In the genomic region with DNA sequence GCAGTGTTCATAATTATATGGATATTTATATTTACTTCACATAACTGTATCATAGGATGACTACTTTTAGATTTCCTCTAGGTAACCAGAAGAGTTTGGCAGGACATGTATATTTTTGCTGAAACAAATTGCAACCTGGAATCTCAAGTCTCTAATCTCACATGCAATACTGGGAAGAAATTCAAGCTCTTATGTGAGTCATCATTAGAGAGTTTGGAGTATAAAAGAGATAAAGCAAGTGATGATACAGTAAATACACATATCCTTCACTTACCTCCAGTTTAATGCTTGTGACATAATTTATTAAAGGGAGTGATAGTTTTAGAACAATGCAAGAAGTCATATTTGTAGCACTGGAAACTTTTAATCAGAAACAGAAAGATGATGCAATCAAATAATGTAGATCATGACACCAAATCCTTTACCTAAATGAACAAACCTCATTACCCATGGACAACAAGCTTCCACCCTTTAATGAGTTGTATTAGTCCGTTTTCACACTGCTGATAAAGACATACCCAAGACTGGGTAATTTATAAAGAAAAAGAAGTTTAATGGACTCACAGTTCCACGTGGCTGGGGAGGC, we compare ENCODE assay signal across 21 cellular contexts. TPM values are rescaled to one million over a fixed set of nuclear protein-coding genes. Genes with fewer than 3 reads are reported as not detected.
A peak's percentile ranks its signal among the peaks of the same experiment; 100 is the strongest.
DNase-seq lines count a peak whose midpoint lies in the region; ATAC-seq, FAIRE-seq and TF ChIP-seq lines count a peak whose summit lies in the region.
"Had no signal": no experiment of that assay in that cellular context is flagged by ENCODE, and none has a peak within 500 bp of the region (broad histone marks: within the 10 kb centered on the region; RNA-seq: fewer than 3 reads in every experiment).

No MANE protein-coding gene starts in this region.

- TF ChIP-seq CTCF in mammary epithelial cell (conservative IDR thresholded peaks at IDR 0.05 in 1 of 2, IDR thresholded peaks at IDR 0.05 in 1 of 2; ENCODE audit: extremely low read depth in 1 of 2, insufficient read depth in 1 of 2, low read depth in 1 of 2, low read length in 2 of 2) = no peak
- no peak for TF ChIP-seq CTCF in breast epithelium (IDR thresholded peaks at IDR 0.05)
- TF ChIP-seq CTCF in K562 (IDR thresholded peaks at IDR 0.05 in 2 of 3, conservative IDR thresholded peaks at IDR 0.05 in 1 of 3; ENCODE audit: insufficient read depth in 2 of 3, low read depth in 1 of 3, low read length in 3 of 3) = no peak
- TF ChIP-seq CTCF in fibroblast of the aortic adventitia (IDR thresholded peaks at IDR 0.05; ENCODE audit: insufficient read depth, low read length) = no peak
- no peak for TF ChIP-seq CTCF in endodermal cell (conservative IDR thresholded peaks at IDR 0.05)
- no peak for TF ChIP-seq CTCF in gastrocnemius medialis (IDR thresholded peaks at IDR 0.05 in 4 of 5, conservative IDR thresholded peaks at IDR 0.05 in 1 of 5)

- no peak overlapping the region for H2AFZ ChIP-seq in mammary epithelial cell (ENCODE audit: low read depth, low read length)
- H2AFZ ChIP-seq in K562 (ENCODE audit: low read depth, low read length) = no peak overlapping the region

- BruUV-seq in mammary epithelial cell (replicated peaks; lab: Mats Ljungman, UMichigan) (no TSS peak), K562 (replicated peaks; lab: Mats Ljungman, UMichigan) (no TSS peak)

- no peaks in the 10 kb centered on the region for H3K4me1 Mint-ChIP-seq in endodermal cell

- H3K27me3 ChIP-seq in mammary epithelial cell (ENCODE audit: insufficient read depth, low read length) = no peaks in the 10 kb centered on the region
- H3K27me3 ChIP-seq in breast epithelium = no peaks in the 10 kb centered on the region
- peaks cover 2 to 13% of the 10 kb centered on the region in 2 experiments; a peak in 2 of 5 replicates for H3K27me3 ChIP-seq in K562 (ENCODE audit: control insufficient read depth in 2 of 2, insufficient read depth in 2 of 2, low read length in 2 of 2)
- no peaks in the 10 kb centered on the region for H3K27me3 ChIP-seq in endodermal cell (ENCODE audit: control insufficient read depth, insufficient read depth, low read length, poor library complexity, severe bottlenecking)
- H3K27me3 ChIP-seq in gastrocnemius medialis = no peaks in the 10 kb centered on the region

- H3K4me3 ChIP-seq in mammary epithelial cell (replicated peaks in 1 of 3; ENCODE audit: insufficient read depth in 1 of 3, low read depth in 2 of 3, low read length in 3 of 3) = no peak overlapping the region
- H3K4me3 ChIP-seq in breast epithelium = no peak overlapping the region
- no peak overlapping the region for H3K4me3 ChIP-seq in K562
- no peak overlapping the region for H3K4me3 ChIP-seq in fibroblast of the aortic adventitia (ENCODE audit: low read depth, low read length)
- H3K4me3 ChIP-seq in endodermal cell (ENCODE audit: low read length) = no peak overlapping the region
- H3K4me3 ChIP-seq in gastrocnemius medialis = no peak overlapping the region
- H3K4me3 ChIP-seq: A549 had no signal

- intact Hi-C loops in mammary epithelial cell (cut with micrococcal nuclease) (no loop called here), breast epithelium (cut with DNase I; ENCODE audit: low total_unique reads) (no loop called here), K562 (cut with micrococcal nuclease) (no loop called here), gastrocnemius medialis (cut with DNase I; ENCODE audit: low total_unique reads) (no loop called here)

- H3K4me1 ChIP-seq in mammary epithelial cell (ENCODE audit: insufficient read depth, low read length) (no peaks in the 10 kb centered on the region), breast epithelium (no peaks in the 10 kb centered on the region), K562 (replicated peaks in 1 of 2; ENCODE audit: control insufficient read depth in 2 of 2, insufficient read depth in 2 of 2, low read length in 2 of 2) (no peaks in the 10 kb centered on the region), endodermal cell (ENCODE audit: control insufficient read depth, insufficient read depth, low read length) (no peaks in the 10 kb centered on the region), gastrocnemius medialis (no peaks in the 10 kb centered on the region)
- H3K4me1 ChIP-seq: A549 had no signal

- H3K36me3 Mint-ChIP-seq in endodermal cell (ENCODE audit: low read depth) = no peaks in the 10 kb centered on the region

- H3K9ac ChIP-seq in mammary epithelial cell (ENCODE audit: insufficient read depth, low read length) = no peak overlapping the region
- no peak overlapping the region for H3K9ac ChIP-seq in K562 (ENCODE audit: insufficient read depth in 1 of 2, low read depth in 2 of 2, low read length in 2 of 2)
- H3K9ac ChIP-seq in endodermal cell (ENCODE audit: extremely low read depth, low read length, poor library complexity, severe bottlenecking) = no peak overlapping the region

- peaks cover 90% of the 10 kb centered on the region for H3K9me3 Mint-ChIP-seq in endodermal cell
- H3K9me3 Mint-ChIP-seq: CD4-positive, alpha-beta T cell; HFFc6 had no signal

- dilution Hi-C loops in mammary epithelial cell (cut with HindIII; ENCODE audit: low sequenced_read_pairs) = loop anchor here (5.0 kb wide), 3 partner anchors 34 to 186 kb away; no protein-coding TSS in a partner anchor

- H3K79me2 ChIP-seq in mammary epithelial cell (ENCODE audit: insufficient read depth, low read length) (no peaks in the 10 kb centered on the region), K562 (ENCODE audit: control insufficient read depth, insufficient read depth, low read length) (no peaks in the 10 kb centered on the region)

- no peaks in the 10 kb centered on the region for H3K36me3 ChIP-seq in mammary epithelial cell (ENCODE audit: insufficient read depth, low read length)
- no peaks in the 10 kb centered on the region for H3K36me3 ChIP-seq in breast epithelium
- H3K36me3 ChIP-seq in K562 (ENCODE audit: control insufficient read depth, insufficient read depth, low read length) = no peaks in the 10 kb centered on the region
- H3K36me3 ChIP-seq in endodermal cell (ENCODE audit: control insufficient read depth, insufficient read depth, low read length) = no peaks in the 10 kb centered on the region
- no peaks in the 10 kb centered on the region for H3K36me3 ChIP-seq in gastrocnemius medialis

- no peaks in the 10 kb centered on the region for H3K9me1 ChIP-seq in K562 (ENCODE audit: control insufficient read depth, insufficient read depth, low read length)

- H4K20me1 ChIP-seq in mammary epithelial cell (ENCODE audit: insufficient read depth, low read length) (no peaks in the 10 kb centered on the region), K562 (replicated peaks; ENCODE audit: control insufficient read depth, insufficient read depth, low read length) (no peaks in the 10 kb centered on the region)

- ATAC-seq in K562 (no peak), gastrocnemius medialis (no peak)
- ATAC-seq: A549, HCT116 had no signal

- 14% methylated on average over 2 of the region's 2 CpGs for WGBS in mammary epithelial cell (ENCODE audit: low coverage, missing lambda C conversion rate)
- 0% methylated on average over 2 of the region's 2 CpGs for WGBS in K562 (ENCODE audit: insufficient coverage, low coverage, missing lambda C conversion rate)
- 0 to 6% methylated on average over 1 to 2 of the region's 2 CpGs for WGBS in endodermal cell (ENCODE audit: insufficient coverage in 1 of 2, insufficient read length in 1 of 2), 2 experiments

- H3K4me2 ChIP-seq in mammary epithelial cell (ENCODE audit: insufficient read depth, low read depth, low read length) (no peak overlapping the region), K562 (ENCODE audit: insufficient read depth, low read length) (no peak overlapping the region)
- H3K4me2 ChIP-seq: A549 had no signal

- no peak for FAIRE-seq in K562 (lab: Jason Lieb, UNC)
- FAIRE-seq: A549 had no signal

- POLR2A ChIA-PET in K562 (lab: Yijun Ruan, JAX) = no interaction called here

- no peaks in the 10 kb centered on the region for H3K27me3 Mint-ChIP-seq in endodermal cell (ENCODE audit: insufficient read depth)

- TF ChIP-seq POLR2A in breast epithelium (IDR thresholded peaks at IDR 0.05) (no peak), K562 (conservative IDR thresholded peaks at IDR 0.05) (no peak), gastrocnemius medialis (IDR thresholded peaks at IDR 0.05) (no peak)

- no peak for TF ChIP-seq RAD21 in K562 (CRISPR knock-in tag; conservative IDR thresholded peaks at IDR 0.05 in 1 of 2, IDR thresholded peaks at IDR 0.05 in 1 of 2)

- H3K9me3 ChIP-seq in mammary epithelial cell (replicated peaks; ENCODE audit: insufficient read depth, low read length) (no peaks in the 10 kb centered on the region), breast epithelium (no peaks in the 10 kb centered on the region), K562 (replicated peaks; ENCODE audit: control insufficient read depth, insufficient read depth, low read depth, low read length) (no peaks in the 10 kb centered on the region), endodermal cell (ENCODE audit: control insufficient read depth, low read length) (peaks cover 65% of the 10 kb centered on the region), gastrocnemius medialis (no peaks in the 10 kb centered on the region)
- H3K9me3 ChIP-seq: A549 had no signal

- TF ChIP-seq EP300 in K562 (IDR thresholded peaks at IDR 0.05; ENCODE audit: low read length) = no peak

- H3K27ac ChIP-seq in mammary epithelial cell (ENCODE audit: insufficient read depth, low read depth, low read length) (no peak overlapping the region), breast epithelium (no peak overlapping the region), K562 (ENCODE audit: extremely low read depth, low read depth, low read length) (no peak overlapping the region), endodermal cell (ENCODE audit: low read depth, low read length) (no peak overlapping the region), gastrocnemius medialis (no peak overlapping the region)
- H3K27ac ChIP-seq: 22Rv1, A549, C4-2B had no signal

- DNase-seq in mammary epithelial cell (peak; percentile 17), breast epithelium (ENCODE audit: low spot score in 2 of 2) (no peak), K562 (ENCODE audit: extremely low read depth in 1 of 4, low spot score in 3 of 4) (no peak), fibroblast of the aortic adventitia (ENCODE audit: low read depth) (peak; percentile 1), endodermal cell (no peak), NCI-H1436 (lab: John Stamatoyannopoulos, UW) (no peak), gastrocnemius medialis (no peak)
- DNase-seq: AML-193; CD4-positive, alpha-beta T cell; DMS153; DMS79; GDM1; GOT3; H7; HFFc6 had no signal

- H3K4me3 Mint-ChIP-seq in endodermal cell = no peak overlapping the region
- H3K4me3 Mint-ChIP-seq: CD4-positive, alpha-beta T cell; HFFc6 had no signal

- in situ Hi-C loops in mammary epithelial cell (cut with MboI; ENCODE audit: low sequenced_read_pairs in 2 of 2) = no loop called here
- in situ Hi-C loops in K562 (cut with MboI) = loop anchor here (5.0 kb wide), 1 partner anchor 49 kb away; no protein-coding TSS in a partner anchor
- in situ Hi-C loops in gastrocnemius medialis (cut with MboI; ENCODE audit: low sequenced_read_pairs in 4 of 4) = no loop called here

- H3K27ac Mint-ChIP-seq in endodermal cell = no peak overlapping the region
- H3K27ac Mint-ChIP-seq: CD4-positive, alpha-beta T cell; HFFc6 had no signal

- CTCF ChIA-PET in mammary epithelial cell (lab: Charles Lee; ENCODE audit: low non-redundant PET) (no interaction called here), K562 (lab: Yijun Ruan, JAX; ENCODE audit: low intra/inter-chr PET ratio) (no interaction called here)

RNA-seq across cellular contexts. Expression of a gene that starts 15.8 kb away (rescaled TPM):
- total RNA-seq in mammary epithelial cell = not detected
- not detected for polyA plus RNA-seq in mammary epithelial cell
- not detected for polyA minus RNA-seq in mammary epithelial cell
- total RNA-seq in breast epithelium = not detected
- not detected in 2 replicates for total RNA-seq in K562 (2011; cell fraction: chromatin; rRNA removed; ENCODE audit: low replicate concordance)
- not detected in 2 replicates for total RNA-seq in K562 (2011; cell fraction: nucleolus; rRNA removed)
- not detected in 2 replicates for total RNA-seq in K562 (2011; cell fraction: nucleoplasm; rRNA removed)
- total RNA-seq in K562 (2014; rRNA removed) = not detected in 2 replicates
- total RNA-seq in K562 (2014; rRNA removed; fragmentation: Illumina TruSeq; extraction: Trizol) = not detected in 2 replicates
- total RNA-seq in K562 (2015; rRNA removed; fragmentation: Illumina TruSeq; extraction: Trizol) = not detected in 2 replicates
- not detected in 2 replicates for total RNA-seq in K562 (2021)
- polyA plus RNA-seq in K562 (2011; rRNA removed) = not detected in 2 replicates
- not detected in 2 replicates for polyA plus RNA-seq in K562 (2011; cell fraction: cytosol; rRNA removed)
- not detected in 2 replicates for polyA plus RNA-seq in K562 (2011; cell fraction: nucleus; rRNA removed)
- 0.10 TPM in 1 of 2 replicates, not detected in the other for polyA plus RNA-seq in K562 (2012)
- polyA plus RNA-seq in K562 (2014; fragmentation: Illumina TruSeq; extraction: Trizol) = not detected in 2 replicates
- not detected for polyA plus RNA-seq in K562 (2014; fragmentation: Nextera tagmentation; extraction: Ambion mirVana)
- not detected in 2 replicates for polyA plus RNA-seq in K562 (2014; rRNA removed)
- not detected in 2 replicates for polyA minus RNA-seq in K562 (2011; rRNA and poly(A)+ RNA removed)
- polyA minus RNA-seq in K562 (2011; cell fraction: cytosol; rRNA and poly(A)+ RNA removed) = not detected in 2 replicates
- not detected in 2 replicates for polyA minus RNA-seq in K562 (2011; cell fraction: nucleus; rRNA and poly(A)+ RNA removed)
- total RNA-seq in fibroblast of the aortic adventitia (ENCODE audit: low replicate concordance) = not detected in 2 replicates
- not detected for total RNA-seq in endodermal cell
- not detected for polyA plus RNA-seq in endodermal cell (2013, experiment 1 of 2)
- not detected for polyA plus RNA-seq in endodermal cell (2013, experiment 2 of 2)
- not detected for total RNA-seq in gastrocnemius medialis
- total RNA-seq: CD4-positive, alpha-beta T cell; Daoy; H7; HFFc6 had no signal
- polyA plus RNA-seq: A549, BJ had no signal

RNA-seq across cellular contexts. Expression of a gene that starts 39.5 kb away (rescaled TPM):
- not detected for total RNA-seq in mammary epithelial cell
- polyA plus RNA-seq in mammary epithelial cell = not detected
- polyA minus RNA-seq in mammary epithelial cell = not detected
- total RNA-seq in breast epithelium = not detected
- total RNA-seq in K562 (2011; cell fraction: chromatin; rRNA removed; ENCODE audit: low replicate concordance) = not detected in 2 replicates
- not detected in 2 replicates for total RNA-seq in K562 (2011; cell fraction: nucleolus; rRNA removed)
- total RNA-seq in K562 (2011; cell fraction: nucleoplasm; rRNA removed) = not detected in 2 replicates
- not detected in 2 replicates for total RNA-seq in K562 (2014; rRNA removed)
- not detected in 2 replicates for total RNA-seq in K562 (2014; rRNA removed; fragmentation: Illumina TruSeq; extraction: Trizol)
- not detected in 2 replicates for total RNA-seq in K562 (2015; rRNA removed; fragmentation: Illumina TruSeq; extraction: Trizol)
- not detected in 2 replicates for total RNA-seq in K562 (2021)
- not detected in 2 replicates for polyA plus RNA-seq in K562 (2011; rRNA removed)
- polyA plus RNA-seq in K562 (2011; cell fraction: cytosol; rRNA removed) = not detected in 2 replicates
- polyA plus RNA-seq in K562 (2011; cell fraction: nucleus; rRNA removed) = not detected in 2 replicates
- polyA plus RNA-seq in K562 (2012) = not detected in 2 replicates
- not detected in 2 replicates for polyA plus RNA-seq in K562 (2014; fragmentation: Illumina TruSeq; extraction: Trizol)
- not detected for polyA plus RNA-seq in K562 (2014; fragmentation: Nextera tagmentation; extraction: Ambion mirVana)
- not detected in 2 replicates for polyA plus RNA-seq in K562 (2014; rRNA removed)
- polyA minus RNA-seq in K562 (2011; rRNA and poly(A)+ RNA removed) = not detected in 2 replicates
- not detected in 2 replicates for polyA minus RNA-seq in K562 (2011; cell fraction: cytosol; rRNA and poly(A)+ RNA removed)
- not detected in 2 replicates for polyA minus RNA-seq in K562 (2011; cell fraction: nucleus; rRNA and poly(A)+ RNA removed)
- total RNA-seq in fibroblast of the aortic adventitia (ENCODE audit: low replicate concordance) = not detected in 2 replicates
- not detected for total RNA-seq in endodermal cell
- not detected for polyA plus RNA-seq in endodermal cell (2013, experiment 1 of 2)
- not detected for polyA plus RNA-seq in endodermal cell (2013, experiment 2 of 2)
- total RNA-seq in gastrocnemius medialis = not detected
- total RNA-seq: CD4-positive, alpha-beta T cell; Daoy; H7; HFFc6 had no signal
- polyA plus RNA-seq: A549, BJ had no signal

RNA-seq across cellular contexts. Expression of a gene that starts 53.0 kb away (rescaled TPM):
- total RNA-seq in mammary epithelial cell (not detected), breast epithelium (not detected), K562 (2014; rRNA removed) (not detected in 2 replicates), K562 (2014; rRNA removed; fragmentation: Illumina TruSeq; extraction: Trizol) (not detected in 2 replicates), K562 (2015; rRNA removed; fragmentation: Illumina TruSeq; extraction: Trizol) (not detected in 2 replicates), K562 (2021) (not detected in 2 replicates), fibroblast of the aortic adventitia (ENCODE audit: low replicate concordance) (not detected in 2 replicates), endodermal cell (not detected), gastrocnemius medialis (not detected)
- polyA plus RNA-seq in mammary epithelial cell (not detected), K562 (2011; rRNA removed) (not detected in 2 replicates), K562 (2014; fragmentation: Illumina TruSeq; extraction: Trizol) (not detected in 2 replicates), K562 (2014; fragmentation: Nextera tagmentation; extraction: Ambion mirVana) (not detected), K562 (2014; rRNA removed) (not detected in 2 replicates)
- not detected for polyA minus RNA-seq in mammary epithelial cell
- not detected in 2 replicates for total RNA-seq in K562 (2011; cell fraction: chromatin; rRNA removed; ENCODE audit: low replicate concordance)
- total RNA-seq in K562 (2011; cell fraction: nucleolus; rRNA removed) = not detected in 2 replicates
- total RNA-seq in K562 (2011; cell fraction: nucleoplasm; rRNA removed) = not detected in 2 replicates
- not detected in 2 replicates for polyA plus RNA-seq in K562 (2011; cell fraction: cytosol; rRNA removed)
- polyA plus RNA-seq in K562 (2011; cell fraction: nucleus; rRNA removed) = not detected in 2 replicates
- not detected in 2 replicates for polyA plus RNA-seq in K562 (2012)
- polyA minus RNA-seq in K562 (2011; rRNA and poly(A)+ RNA removed) = not detected in 2 replicates
- polyA minus RNA-seq in K562 (2011; cell fraction: cytosol; rRNA and poly(A)+ RNA removed) = not detected in 2 replicates
- polyA minus RNA-seq in K562 (2011; cell fraction: nucleus; rRNA and poly(A)+ RNA removed) = not detected in 2 replicates
- polyA plus RNA-seq in endodermal cell (2013, experiment 1 of 2) = not detected
- not detected for polyA plus RNA-seq in endodermal cell (2013, experiment 2 of 2)
- total RNA-seq: CD4-positive, alpha-beta T cell; Daoy; H7; HFFc6 had no signal
- polyA plus RNA-seq: A549, BJ had no signal

Comparison
In these comparisons a context has a peak if more than half of its experiments do, and no peak if none do; other contexts are left out.
1. DNase-seq: peak in mammary epithelial cell (single experiment) and fibroblast of the aortic adventitia (single experiment); none in breast epithelium (0 of 2), K562 (0 of 4), endodermal cell (single experiment), NCI-H1436 (single experiment) and gastrocnemius medialis (0 of 2).